ENCODE assay signal across 26 cellular contexts in the genomic region with DNA sequence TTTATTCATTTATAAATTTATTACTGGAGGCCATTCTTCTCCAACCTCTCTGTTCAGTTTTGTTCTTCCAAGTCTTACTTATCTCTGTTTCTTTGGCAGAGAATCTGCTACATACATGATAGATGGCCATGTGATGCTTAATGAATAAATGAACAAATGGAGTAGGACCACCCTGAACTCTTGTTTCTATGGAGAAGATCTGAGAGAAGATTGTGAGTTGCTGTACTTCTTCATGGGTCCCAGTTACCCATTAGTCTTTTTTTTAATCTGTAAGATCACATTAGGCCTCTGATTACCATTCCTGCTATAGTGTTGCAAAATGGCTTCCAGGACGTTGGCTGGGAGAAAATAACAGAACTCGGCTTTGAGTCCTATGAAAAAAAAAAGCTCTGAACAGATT.
"Had no signal": no experiment of that assay in that cellular context is flagged by ENCODE, and none has a peak within 500 bp of the region (broad histone marks: within the 10 kb centered on the region; RNA-seq: fewer than 3 reads in every experiment).

No MANE protein-coding gene starts in this region.

- H3K4me1 ChIP-seq: pancreas, psoas muscle, right lobe of liver, sigmoid colon, stomach, thyroid gland, tibial nerve, upper lobe of left lung, vagina had no signal

- H3K27ac ChIP-seq: neutrophil, pancreas, psoas muscle, right lobe of liver, sigmoid colon, stomach, thoracic aorta, thyroid gland, tibial nerve, upper lobe of left lung, vagina had no signal

- H3K4me3 ChIP-seq: pancreas, psoas muscle, right lobe of liver, sigmoid colon, stomach, thoracic aorta, thyroid gland, tibial nerve, upper lobe of left lung, vagina had no signal

- H3K36me3 ChIP-seq: neutrophil, pancreas, right lobe of liver, sigmoid colon, stomach, thoracic aorta, thyroid gland, tibial nerve, upper lobe of left lung, vagina had no signal

- H3K27me3 ChIP-seq: neutrophil, pancreas, right lobe of liver, sigmoid colon, stomach, thyroid gland, tibial nerve, upper lobe of left lung, vagina had no signal

- DNase-seq: naive thymus-derived CD8-positive, alpha-beta T cell; nephron progenitor cell; nucleus accumbens; pancreas; posterior cingulate gyrus; psoas muscle; right cardiac atrium; right lobe of liver; sigmoid colon; small intestine; stimulated activated CD4-positive, alpha-beta T cell treated with anti-CD3 and anti-CD28 coated beads, Interleukin-15, amount 100 ng/mL, for 24 hours; stimulated activated CD4-positive, alpha-beta T cell treated with anti-CD3 and anti-CD28 coated beads, Interleukin-2, amount 100 ng/mL, for 24 hours; stimulated activated CD4-positive, alpha-beta T cell treated with anti-CD3 and anti-CD28 coated beads, Interleukin-2, amount 100 ng/mL, for 48 hours; stimulated activated CD4-positive, alpha-beta T cell treated with anti-CD3 and anti-CD28 coated beads, Interleukin-4, amount 100 ng/mL, for 24 hours; stimulated activated naive B cell treated with anti-CD40 and anti-IgM and Interleukin-4, amounts not matched to agents 10 μg/mL and 1 μg/mL and 100 μg/mL, for 72 hours; stimulated activated naive CD4-positive, alpha-beta T cell treated with Interleukin-2 at 50 U/mL for 16 hours; stomach; thyroid gland; trophoblast cell; upper lobe of left lung had no signal

- ATAC-seq: naive thymus-derived CD8-positive, alpha-beta T cell; natural killer cell treated with Interleukin-12 subunit alpha and Interleukin-12 subunit beta and Interleukin-15 and Interleukin-18, amount 100 ng/mL, for 72 hours; pancreas; psoas muscle; right cardiac atrium; right lobe of liver; stimulated activated effector memory CD8-positive, alpha-beta T cell treated with anti-CD3 and anti-CD28 coated beads, Interleukin-12 subunit alpha, Interleukin-12 subunit beta, amount 100 ng/mL, for 72 hours; stimulated activated naive B cell treated with anti-CD40 and anti-IgM and Interleukin-4, amounts not matched to agents 10 μg/mL and 1 μg/mL and 100 μg/mL, for 72 hours had no signal

- H3K9me3 ChIP-seq: neutrophil, pancreas, psoas muscle, right lobe of liver, sigmoid colon, thoracic aorta, thyroid gland, upper lobe of left lung, vagina had no signal
